ENCODE assay signal across 8 cellular contexts in the genomic region with DNA sequence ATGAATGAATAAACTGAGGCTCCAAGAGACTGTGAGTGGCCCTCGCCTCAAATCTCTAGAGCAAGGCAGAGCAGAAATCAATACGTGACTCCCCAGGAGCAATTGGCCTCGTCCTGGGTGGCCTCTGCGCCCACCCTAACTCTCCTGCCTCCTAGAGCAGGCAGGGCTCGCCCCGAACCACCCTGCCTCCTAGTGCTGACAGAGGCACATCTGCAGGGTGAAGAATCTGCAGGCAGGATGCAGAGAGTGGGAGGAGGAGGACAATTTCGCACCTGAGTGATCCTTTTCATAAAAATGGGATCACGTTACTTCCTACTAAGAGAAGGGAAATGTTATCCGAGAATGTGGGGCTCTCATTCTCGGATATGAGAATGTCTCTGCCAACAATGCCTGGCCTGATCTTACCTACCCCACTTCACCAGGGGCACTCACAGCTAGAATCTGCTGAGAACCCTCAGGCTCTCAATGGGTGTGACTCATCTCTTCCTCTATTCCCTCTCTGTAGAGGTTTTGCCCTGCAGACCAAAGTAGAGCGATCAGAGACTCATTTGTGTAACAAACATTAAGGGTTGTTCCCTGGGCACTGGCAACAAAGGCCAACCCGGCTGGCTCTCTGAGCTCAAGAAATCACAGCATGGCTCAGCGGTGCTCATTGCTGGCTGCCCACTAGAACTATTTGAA.
DNase-seq lines count a peak whose midpoint lies in the region; ATAC-seq and TF ChIP-seq lines count a peak whose summit lies in the region.

No MANE protein-coding gene starts in this region.

- peaks cover 25% of the 10 kb centered on the region for H3K36me3 Mint-ChIP-seq in activated naive CD4-positive, alpha-beta T cell treated with anti-CD3 and anti-CD28 coated beads, Interleukin-2, amount 10 ng/mL, durations not matched to agents 7 days and 5 days

- ATAC-seq in GM21576 (IDR thresholded peaks at IDR 0.05; ENCODE audit: unreplicated experiment) = peak; percentile 38

- peak; percentile 50 for TF ChIP-seq CTCF in OCI-LY1 (IDR thresholded peaks at IDR 0.05; ENCODE audit: low read length)
- no peak for TF ChIP-seq CTCF in esophagus muscularis mucosa (IDR thresholded peaks at IDR 0.05)

- DNase-seq in DMS79 (lab: John Stamatoyannopoulos, UW) (peak; percentile 97), kidney tubule cell (ENCODE audit: low spot score) (peak; percentile 68), esophagus muscularis mucosa (ENCODE audit: extremely low spot score) (no peak), NCI-H1930 (lab: John Stamatoyannopoulos, UW) (no peak)
- peak; percentile 68 for DNase-seq in activated naive CD4-positive, alpha-beta T cell treated with anti-CD3 and anti-CD28 coated beads, Interleukin-2, amount 10 ng/mL, durations not matched to agents 7 days and 5 days

- no peaks in the 10 kb centered on the region for H3K9me2 ChIP-seq in OCI-LY1 (ENCODE audit: low read depth, low read length)

- no peaks in the 10 kb centered on the region for H3K9me3 ChIP-seq in HUES6 (ENCODE audit: control insufficient read depth, insufficient read depth, low read depth, low read length)
- H3K9me3 ChIP-seq in OCI-LY1 (ENCODE audit: low read length) = no peaks in the 10 kb centered on the region
- H3K9me3 ChIP-seq in esophagus muscularis mucosa = no peaks in the 10 kb centered on the region

- TF ChIP-seq POLR2A in esophagus muscularis mucosa (IDR thresholded peaks at IDR 0.05; ENCODE audit: low read depth) = no peak

- CTCF ChIA-PET in activated naive CD4-positive, alpha-beta T cell treated with anti-CD3 and anti-CD28 coated beads, Interleukin-2, amount 10 ng/mL, durations not matched to agents 7 days and 5 days (lab: Charles Lee) = interaction anchor here (0.8 to 4.0 kb wide), 19 partner anchors 9 to 463 kb away, joined by 3 to 61 read pairs (median 4); no protein-coding TSS in a partner anchor

- intact Hi-C loops in esophagus muscularis mucosa (cut with DNase I) = no loop called here

- peak overlapping the region; percentile 68 for H3K4me3 Mint-ChIP-seq in activated naive CD4-positive, alpha-beta T cell treated with anti-CD3 and anti-CD28 coated beads, Interleukin-2, amount 10 ng/mL, durations not matched to agents 7 days and 5 days

- peak overlapping the region; percentile 1; the same call in 1 of the 2 replicates for H3K4me3 ChIP-seq in HUES6 (ENCODE audit: low read depth, low read length)
- H3K4me3 ChIP-seq in OCI-LY1 (ENCODE audit: low read depth, low read length, poor library complexity, severe bottlenecking) = no peak overlapping the region
- no peak overlapping the region for H3K4me3 ChIP-seq in esophagus muscularis mucosa

- peaks cover 86% of the 10 kb centered on the region for H3K4me1 Mint-ChIP-seq in activated naive CD4-positive, alpha-beta T cell treated with anti-CD3 and anti-CD28 coated beads, Interleukin-2, amount 10 ng/mL, durations not matched to agents 7 days and 5 days

- H3K27ac Mint-ChIP-seq in activated naive CD4-positive, alpha-beta T cell treated with anti-CD3 and anti-CD28 coated beads, Interleukin-2, amount 10 ng/mL, durations not matched to agents 7 days and 5 days = peak overlapping the region; percentile 98

- H3K27ac ChIP-seq in HUES6 (ENCODE audit: low read depth, low read length) (peak overlapping the region; percentile 83), OCI-LY1 (ENCODE audit: low read depth, low read length, poor library complexity, severe bottlenecking) (peak overlapping the region; percentile 96), esophagus muscularis mucosa (replicated peaks in 1 of 4) (no peak overlapping the region)

- peak overlapping the region; percentile 39; the same call in 1 of the 2 replicates for H3K4me2 ChIP-seq in OCI-LY1 (ENCODE audit: low read length)

- H3K27me3 Mint-ChIP-seq in activated naive CD4-positive, alpha-beta T cell treated with anti-CD3 and anti-CD28 coated beads, Interleukin-2, amount 10 ng/mL, durations not matched to agents 7 days and 5 days = no peaks in the 10 kb centered on the region

- H3F3A ChIP-seq in OCI-LY1 (ENCODE audit: insufficient read depth, low read length) = no peaks in the 10 kb centered on the region

- H2AFZ ChIP-seq in OCI-LY1 (ENCODE audit: low read length) = no peak overlapping the region

- H3K79me2 ChIP-seq in OCI-LY1 (ENCODE audit: insufficient read depth, low read length) = no peaks in the 10 kb centered on the region

- no peaks in the 10 kb centered on the region for H4K20me1 ChIP-seq in OCI-LY1 (ENCODE audit: insufficient read depth, low read length)

- no peaks in the 10 kb centered on the region for H3K27me3 ChIP-seq in HUES6 (ENCODE audit: control insufficient read depth, insufficient read depth, low read length)
- H3K27me3 ChIP-seq in OCI-LY1 (ENCODE audit: insufficient read depth, low read length) = no peaks in the 10 kb centered on the region
- no peaks in the 10 kb centered on the region for H3K27me3 ChIP-seq in esophagus muscularis mucosa

- peaks cover 35% of the 10 kb centered on the region for H3K4me1 ChIP-seq in HUES6 (ENCODE audit: control insufficient read depth, insufficient read depth, low read length)
- H3K4me1 ChIP-seq in OCI-LY1 (ENCODE audit: insufficient read depth, low read length, severe bottlenecking) = peaks cover 59% of the 10 kb centered on the region
- H3K4me1 ChIP-seq in esophagus muscularis mucosa = peaks cover 0 to 15% (median 9%) of the 10 kb centered on the region in 4 donors

- H3K9ac ChIP-seq in HUES6 (ENCODE audit: low read length) (peak overlapping the region; percentile 68), OCI-LY1 (ENCODE audit: low read length) (peak overlapping the region; percentile 57)

- H3K36me3 ChIP-seq in HUES6 (ENCODE audit: control insufficient read depth, insufficient read depth, low read length) (no peaks in the 10 kb centered on the region), OCI-LY1 (ENCODE audit: insufficient read depth, low read length) (no peaks in the 10 kb centered on the region), esophagus muscularis mucosa (no peaks in the 10 kb centered on the region)

- TF ChIP-seq EP300 in esophagus muscularis mucosa (IDR thresholded peaks at IDR 0.05) = no peak

- 87% methylated on average over 13 of the region's 13 CpGs for WGBS in esophagus muscularis mucosa

- peaks cover 4% of the 10 kb centered on the region for H3K9me3 Mint-ChIP-seq in activated naive CD4-positive, alpha-beta T cell treated with anti-CD3 and anti-CD28 coated beads, Interleukin-2, amount 10 ng/mL, durations not matched to agents 7 days and 5 days

Comparison
In these comparisons a context has a peak if more than half of its experiments do, and no peak if none do; other contexts are left out.
1. DNase-seq: peak in DMS79 (single experiment), activated naive CD4-positive, alpha-beta T cell treated with anti-CD3 and anti-CD28 coated beads, Interleukin-2, amount 10 ng/mL, durations not matched to agents 7 days and 5 days (single experiment) and kidney tubule cell (single experiment); none in esophagus muscularis mucosa (single experiment) and NCI-H1930 (0 of 2).
2. H3K27ac ChIP-seq: peak in HUES6 (single experiment) and OCI-LY1 (single experiment); none in esophagus muscularis mucosa (0 of 4).